1 cellular context compared by ENCODE assay signal in the genomic region with DNA sequence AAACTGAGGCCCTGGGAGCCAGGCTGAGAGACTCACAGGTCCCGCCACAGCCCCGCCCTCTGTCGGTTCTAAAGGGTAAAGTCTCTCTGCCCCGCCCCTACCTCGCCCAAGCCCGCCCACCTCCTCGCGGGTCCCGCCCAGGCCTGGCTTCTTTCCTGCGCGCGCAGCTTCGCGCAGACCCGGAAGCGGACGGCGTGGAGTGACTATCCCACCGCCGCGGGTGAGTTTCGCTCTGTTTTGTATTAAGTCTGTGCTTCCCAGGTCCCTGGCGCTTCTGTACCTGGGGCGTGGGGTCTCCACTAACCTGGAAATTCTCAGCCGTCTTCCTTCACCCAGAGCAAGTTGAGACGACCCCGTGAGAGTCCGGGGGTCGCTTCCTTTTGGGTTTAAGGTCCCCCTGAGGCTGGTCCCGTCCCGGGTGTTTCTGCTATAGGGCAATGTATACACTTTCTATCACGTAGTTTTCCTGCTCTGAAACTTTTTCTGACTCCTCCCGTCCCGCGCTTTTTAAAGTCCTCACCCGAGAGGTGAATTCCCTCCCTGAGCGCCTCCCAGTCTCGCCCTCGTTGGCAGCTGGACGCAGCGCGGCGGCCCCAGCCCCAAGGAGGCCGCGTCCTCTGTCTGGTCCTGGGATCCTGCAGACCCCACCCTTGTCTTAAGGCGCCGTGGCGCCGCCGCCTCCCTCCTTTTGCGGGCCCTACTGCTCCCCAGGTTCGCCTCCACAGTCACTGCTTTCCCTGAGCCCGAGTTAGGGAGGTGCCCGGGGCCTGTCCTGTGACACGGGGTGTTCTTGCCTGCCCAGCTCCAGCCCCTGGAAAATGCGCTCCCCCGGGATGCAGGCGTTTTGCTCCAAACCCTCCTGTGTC.
TF ChIP-seq lines count a peak whose summit lies in the region.

A gene (plus strand): TSS at position 176 of the 866 bp plus-strand sequence. CDS start 2,867 bp downstream, outside the sequence.

TF ChIP-seq in H1, 55 proteins besides CTCF, POLR2A, EP300 and RAD21 (continued from another document):
- TF ChIP-seq HDAC2 (IDR thresholded peaks at IDR 0.05; ENCODE audit: borderline replicate concordance in 1 of 2, low read depth in 2 of 2, low read length in 2 of 2), result 0 out of 4 replicates have a peak, but pooled peaks of 1 of the 2 experiments have one; percentile 50
- peak; percentile 61 for TF ChIP-seq NRF1 (IDR thresholded peaks at IDR 0.05; ENCODE audit: low read depth, low read length)
- peak in 1 of 2 experiments; percentile 72; a peak in 2 of 4 replicates for TF ChIP-seq SIN3A (conservative IDR thresholded peaks at IDR 0.05 in 1 of 2, IDR thresholded peaks at IDR 0.05 in 1 of 2; ENCODE audit: low read depth in 1 of 2, low read length in 2 of 2)
- TF ChIP-seq RBBP5 (IDR thresholded peaks at IDR 0.05; ENCODE audit: borderline replicate concordance, low read depth, low read length), result peak; percentile 54; the same call in 1 of the 2 replicates
- 0 out of 2 replicates have a peak, but pooled peaks have one; percentile 16 for TF ChIP-seq TAF1 (IDR thresholded peaks at IDR 0.05; ENCODE audit: low read depth, low read length)
- no peak for TF ChIP-seq SUZ12 (IDR thresholded peaks at IDR 0.05; ENCODE audit: low read length)
- TF ChIP-seq CTBP2 (IDR thresholded peaks at IDR 0.05; ENCODE audit: borderline replicate concordance, insufficient read depth, insufficient read length, low read length), result no peak
- TF ChIP-seq PHF8 (conservative IDR thresholded peaks at IDR 0.05; ENCODE audit: low read depth, low read length), result peak; percentile 73
- no peak for TF ChIP-seq SP4 (IDR thresholded peaks at IDR 0.05; ENCODE audit: low read length)
- peak; percentile 68 for TF ChIP-seq KDM4A (IDR thresholded peaks at IDR 0.05; ENCODE audit: low read depth, low read length, severe bottlenecking)
- no peak for TF ChIP-seq RNF2 (IDR thresholded peaks at IDR 0.05; ENCODE audit: borderline replicate concordance, low read depth, low read length, missing control alignments, poor library complexity, severe bottlenecking)
- no peak for TF ChIP-seq POLR2AphosphoS5 (IDR thresholded peaks at IDR 0.05; ENCODE audit: low read depth, low read length)
- TF ChIP-seq SAP30 (IDR thresholded peaks at IDR 0.05; ENCODE audit: insufficient read depth, insufficient replicate concordance, low read length), result peak; percentile 51
- TF ChIP-seq YY1 (IDR thresholded peaks at IDR 0.05; ENCODE audit: low read depth, low read length), result no peak
- no peak for TF ChIP-seq GABPA (IDR thresholded peaks at IDR 0.05; ENCODE audit: borderline replicate concordance, insufficient read depth, low read length)
- TF ChIP-seq RFX5 (IDR thresholded peaks at IDR 0.05; ENCODE audit: borderline replicate concordance, low read depth, low read length), result no peak
- no peak for TF ChIP-seq TAF7 (optimal IDR thresholded peaks at IDR 0.05; ENCODE audit: borderline replicate concordance, low read depth, low read length)
- TF ChIP-seq KDM1A (IDR thresholded peaks at IDR 0.05; ENCODE audit: borderline replicate concordance, low read length), result no peak
- no peak for TF ChIP-seq JUND (IDR thresholded peaks at IDR 0.05; ENCODE audit: low read length)
- TF ChIP-seq CBX8 (IDR thresholded peaks at IDR 0.05; ENCODE audit: borderline replicate concordance, low read depth, low read length), result no peak
- peak; percentile 20; the same call in 1 of the 2 replicates for TF ChIP-seq BACH1 (IDR thresholded peaks at IDR 0.05; ENCODE audit: low read length)
- TF ChIP-seq, protein P1, sequence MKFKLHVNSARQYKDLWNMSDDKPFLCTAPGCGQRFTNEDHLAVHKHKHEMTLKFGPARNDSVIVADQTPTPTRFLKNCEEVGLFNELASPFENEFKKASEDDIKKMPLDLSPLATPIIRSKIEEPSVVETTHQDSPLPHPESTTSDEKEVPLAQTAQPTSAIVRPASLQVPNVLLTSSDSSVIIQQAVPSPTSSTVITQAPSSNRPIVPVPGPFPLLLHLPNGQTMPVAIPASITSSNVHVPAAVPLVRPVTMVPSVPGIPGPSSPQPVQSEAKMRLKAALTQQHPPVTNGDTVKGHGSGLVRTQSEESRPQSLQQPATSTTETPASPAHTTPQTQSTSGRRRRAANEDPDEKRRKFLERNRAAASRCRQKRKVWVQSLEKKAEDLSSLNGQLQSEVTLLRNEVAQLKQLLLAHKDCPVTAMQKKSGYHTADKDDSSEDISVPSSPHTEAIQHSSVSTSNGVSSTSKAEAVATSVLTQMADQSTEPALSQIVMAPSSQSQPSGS (IDR thresholded peaks at IDR 0.05; ENCODE audit: low read length), result no peak
- peak; percentile 14 for TF ChIP-seq ASH2L (IDR thresholded peaks at IDR 0.05; ENCODE audit: low read length)
- TF ChIP-seq, protein P2, sequence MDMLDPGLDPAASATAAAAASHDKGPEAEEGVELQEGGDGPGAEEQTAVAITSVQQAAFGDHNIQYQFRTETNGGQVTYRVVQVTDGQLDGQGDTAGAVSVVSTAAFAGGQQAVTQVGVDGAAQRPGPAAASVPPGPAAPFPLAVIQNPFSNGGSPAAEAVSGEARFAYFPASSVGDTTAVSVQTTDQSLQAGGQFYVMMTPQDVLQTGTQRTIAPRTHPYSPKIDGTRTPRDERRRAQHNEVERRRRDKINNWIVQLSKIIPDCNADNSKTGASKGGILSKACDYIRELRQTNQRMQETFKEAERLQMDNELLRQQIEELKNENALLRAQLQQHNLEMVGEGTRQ (IDR thresholded peaks at IDR 0.05; ENCODE audit: low read length), result no peak
- no peak for TF ChIP-seq RXRA (IDR thresholded peaks at IDR 0.05; ENCODE audit: insufficient read depth, low read depth, low read length)
- no peak for TF ChIP-seq SIX5 (IDR thresholded peaks at IDR 0.05; ENCODE audit: low read depth, low read length)
- no peak for TF ChIP-seq EGR1 (IDR thresholded peaks at IDR 0.05; ENCODE audit: borderline replicate concordance, low read depth, low read length)
- TF ChIP-seq TEAD4 (IDR thresholded peaks at IDR 0.05; ENCODE audit: low read depth, low read length), result no peak
- no peak for TF ChIP-seq GTF2F1 (IDR thresholded peaks at IDR 0.05; ENCODE audit: borderline replicate concordance, low read depth, low read length)
- TF ChIP-seq, protein P3, sequence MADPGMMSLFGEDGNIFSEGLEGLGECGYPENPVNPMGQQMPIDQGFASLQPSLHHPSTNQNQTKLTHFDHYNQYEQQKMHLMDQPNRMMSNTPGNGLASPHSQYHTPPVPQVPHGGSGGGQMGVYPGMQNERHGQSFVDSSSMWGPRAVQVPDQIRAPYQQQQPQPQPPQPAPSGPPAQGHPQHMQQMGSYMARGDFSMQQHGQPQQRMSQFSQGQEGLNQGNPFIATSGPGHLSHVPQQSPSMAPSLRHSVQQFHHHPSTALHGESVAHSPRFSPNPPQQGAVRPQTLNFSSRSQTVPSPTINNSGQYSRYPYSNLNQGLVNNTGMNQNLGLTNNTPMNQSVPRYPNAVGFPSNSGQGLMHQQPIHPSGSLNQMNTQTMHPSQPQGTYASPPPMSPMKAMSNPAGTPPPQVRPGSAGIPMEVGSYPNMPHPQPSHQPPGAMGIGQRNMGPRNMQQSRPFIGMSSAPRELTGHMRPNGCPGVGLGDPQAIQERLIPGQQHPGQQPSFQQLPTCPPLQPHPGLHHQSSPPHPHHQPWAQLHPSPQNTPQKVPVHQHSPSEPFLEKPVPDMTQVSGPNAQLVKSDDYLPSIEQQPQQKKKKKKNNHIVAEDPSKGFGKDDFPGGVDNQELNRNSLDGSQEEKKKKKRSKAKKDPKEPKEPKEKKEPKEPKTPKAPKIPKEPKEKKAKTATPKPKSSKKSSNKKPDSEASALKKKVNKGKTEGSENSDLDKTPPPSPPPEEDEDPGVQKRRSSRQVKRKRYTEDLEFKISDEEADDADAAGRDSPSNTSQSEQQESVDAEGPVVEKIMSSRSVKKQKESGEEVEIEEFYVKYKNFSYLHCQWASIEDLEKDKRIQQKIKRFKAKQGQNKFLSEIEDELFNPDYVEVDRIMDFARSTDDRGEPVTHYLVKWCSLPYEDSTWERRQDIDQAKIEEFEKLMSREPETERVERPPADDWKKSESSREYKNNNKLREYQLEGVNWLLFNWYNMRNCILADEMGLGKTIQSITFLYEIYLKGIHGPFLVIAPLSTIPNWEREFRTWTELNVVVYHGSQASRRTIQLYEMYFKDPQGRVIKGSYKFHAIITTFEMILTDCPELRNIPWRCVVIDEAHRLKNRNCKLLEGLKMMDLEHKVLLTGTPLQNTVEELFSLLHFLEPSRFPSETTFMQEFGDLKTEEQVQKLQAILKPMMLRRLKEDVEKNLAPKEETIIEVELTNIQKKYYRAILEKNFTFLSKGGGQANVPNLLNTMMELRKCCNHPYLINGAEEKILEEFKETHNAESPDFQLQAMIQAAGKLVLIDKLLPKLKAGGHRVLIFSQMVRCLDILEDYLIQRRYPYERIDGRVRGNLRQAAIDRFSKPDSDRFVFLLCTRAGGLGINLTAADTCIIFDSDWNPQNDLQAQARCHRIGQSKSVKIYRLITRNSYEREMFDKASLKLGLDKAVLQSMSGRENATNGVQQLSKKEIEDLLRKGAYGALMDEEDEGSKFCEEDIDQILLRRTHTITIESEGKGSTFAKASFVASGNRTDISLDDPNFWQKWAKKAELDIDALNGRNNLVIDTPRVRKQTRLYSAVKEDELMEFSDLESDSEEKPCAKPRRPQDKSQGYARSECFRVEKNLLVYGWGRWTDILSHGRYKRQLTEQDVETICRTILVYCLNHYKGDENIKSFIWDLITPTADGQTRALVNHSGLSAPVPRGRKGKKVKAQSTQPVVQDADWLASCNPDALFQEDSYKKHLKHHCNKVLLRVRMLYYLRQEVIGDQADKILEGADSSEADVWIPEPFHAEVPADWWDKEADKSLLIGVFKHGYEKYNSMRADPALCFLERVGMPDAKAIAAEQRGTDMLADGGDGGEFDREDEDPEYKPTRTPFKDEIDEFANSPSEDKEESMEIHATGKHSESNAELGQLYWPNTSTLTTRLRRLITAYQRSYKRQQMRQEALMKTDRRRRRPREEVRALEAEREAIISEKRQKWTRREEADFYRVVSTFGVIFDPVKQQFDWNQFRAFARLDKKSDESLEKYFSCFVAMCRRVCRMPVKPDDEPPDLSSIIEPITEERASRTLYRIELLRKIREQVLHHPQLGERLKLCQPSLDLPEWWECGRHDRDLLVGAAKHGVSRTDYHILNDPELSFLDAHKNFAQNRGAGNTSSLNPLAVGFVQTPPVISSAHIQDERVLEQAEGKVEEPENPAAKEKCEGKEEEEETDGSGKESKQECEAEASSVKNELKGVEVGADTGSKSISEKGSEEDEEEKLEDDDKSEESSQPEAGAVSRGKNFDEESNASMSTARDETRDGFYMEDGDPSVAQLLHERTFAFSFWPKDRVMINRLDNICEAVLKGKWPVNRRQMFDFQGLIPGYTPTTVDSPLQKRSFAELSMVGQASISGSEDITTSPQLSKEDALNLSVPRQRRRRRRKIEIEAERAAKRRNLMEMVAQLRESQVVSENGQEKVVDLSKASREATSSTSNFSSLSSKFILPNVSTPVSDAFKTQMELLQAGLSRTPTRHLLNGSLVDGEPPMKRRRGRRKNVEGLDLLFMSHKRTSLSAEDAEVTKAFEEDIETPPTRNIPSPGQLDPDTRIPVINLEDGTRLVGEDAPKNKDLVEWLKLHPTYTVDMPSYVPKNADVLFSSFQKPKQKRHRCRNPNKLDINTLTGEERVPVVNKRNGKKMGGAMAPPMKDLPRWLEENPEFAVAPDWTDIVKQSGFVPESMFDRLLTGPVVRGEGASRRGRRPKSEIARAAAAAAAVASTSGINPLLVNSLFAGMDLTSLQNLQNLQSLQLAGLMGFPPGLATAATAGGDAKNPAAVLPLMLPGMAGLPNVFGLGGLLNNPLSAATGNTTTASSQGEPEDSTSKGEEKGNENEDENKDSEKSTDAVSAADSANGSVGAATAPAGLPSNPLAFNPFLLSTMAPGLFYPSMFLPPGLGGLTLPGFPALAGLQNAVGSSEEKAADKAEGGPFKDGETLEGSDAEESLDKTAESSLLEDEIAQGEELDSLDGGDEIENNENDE (IDR thresholded peaks at IDR 0.05; ENCODE audit: insufficient replicate concordance, low read length), result no peak
- no peak for TF ChIP-seq MAFK (IDR thresholded peaks at IDR 0.05; ENCODE audit: low read depth, low read length)
- no peak for TF ChIP-seq SRF (IDR thresholded peaks at IDR 0.05; ENCODE audit: low read depth, low read length)
- TF ChIP-seq TBP (IDR thresholded peaks at IDR 0.05; ENCODE audit: low read depth, low read length), result no peak
